ENCODE assay signal across 8 cellular contexts in genomic region chr6:72649032-72649984, GRCh38. TPM values are rescaled to one million over a fixed set of nuclear protein-coding genes. Genes with fewer than 3 reads are reported as not detected.
A peak's percentile ranks its signal among the peaks of the same experiment; 100 is the strongest.
DNase-seq lines count a peak whose midpoint lies in the region; ATAC-seq, FAIRE-seq and TF ChIP-seq lines count a peak whose summit lies in the region.

No MANE protein-coding gene starts in this region.

- no TSS peak for BruUV-seq in HepG2 (replicated peaks; lab: Mats Ljungman, UMichigan)

- H3K4me1 ChIP-seq in body of pancreas (no peaks in the 10 kb centered on the region), HepG2 (ENCODE audit: insufficient read depth, low read length) (no peaks in the 10 kb centered on the region)

- no peak overlapping the region for H3K9ac ChIP-seq in HepG2 (ENCODE audit: insufficient read depth, low read depth, low read length)

- H3K36me3 ChIP-seq in body of pancreas (replicated peaks in 1 of 2; ENCODE audit: insufficient read depth in 1 of 2, low read depth in 2 of 2) (no peaks in the 10 kb centered on the region), HepG2 (replicated peaks in 1 of 2; ENCODE audit: control insufficient read depth in 1 of 2, insufficient read depth in 2 of 2, low read length in 2 of 2) (no peaks in the 10 kb centered on the region)

- no peak for FAIRE-seq in HepG2 (lab: Jason Lieb, UNC)

- no peak for TF ChIP-seq POLR2A in body of pancreas (IDR thresholded peaks at IDR 0.05)
- no peak for TF ChIP-seq POLR2A in HepG2 (IDR thresholded peaks at IDR 0.05; ENCODE audit: insufficient read depth in 1 of 2, low read depth in 2 of 2, low read length in 2 of 2)

- POLR2A ChIA-PET in HepG2 (lab: Yijun Ruan, JAX): no interaction called here

- intact Hi-C loops in body of pancreas (cut with DNase I): no loop called here
- intact Hi-C loops in HepG2 (cut with micrococcal nuclease; ENCODE audit: unreplicated experiment): no loop called here

- H3K9me3 ChIP-seq in body of pancreas: no peaks in the 10 kb centered on the region
- H3K9me3 ChIP-seq in HepG2 (ENCODE audit: low read length): no peaks in the 10 kb centered on the region

- no peak overlapping the region for H3K27ac ChIP-seq in body of pancreas
- H3K27ac ChIP-seq in HepG2 (ENCODE audit: extremely low read length, insufficient read depth, low read length): no peak overlapping the region

- no peak for TF ChIP-seq EP300 in HepG2 (IDR thresholded peaks at IDR 0.05; ENCODE audit: low read depth in 2 of 2, low read length in 2 of 2)
- TF ChIP-seq EP300 in HepG2 (CRISPR knock-in tag; IDR thresholded peaks at IDR 0.05; ENCODE audit: borderline replicate concordance): no peak

- H3K4me3 ChIP-seq in epithelial cell of esophagus (ENCODE audit: low read length) (no peak overlapping the region), body of pancreas (no peak overlapping the region), HepG2 (replicated peaks in 1 of 3; ENCODE audit: insufficient read depth in 1 of 3, low read depth in 2 of 3, low read length in 3 of 3) (no peak overlapping the region)

- H2AFZ ChIP-seq in HepG2 (ENCODE audit: low read length): no peak overlapping the region

- TF ChIP-seq RAD21 in HepG2 (CRISPR knock-in tag; IDR thresholded peaks at IDR 0.05): no peak

- DNase-seq in GM03348 (ENCODE audit: low spot score) (peak; percentile 34), HS-5 (ENCODE audit: low read depth) (peak; percentile 75), epithelial cell of esophagus (ENCODE audit: low read depth) (peak; percentile 82), body of pancreas (no peak), HepG2 (ENCODE audit: low spot score) (no peak), NCI-H510A (lab: John Stamatoyannopoulos, UW) (no peak)
- no peak for DNase-seq in central memory CD4-positive, alpha-beta T cell

- H3K27me3 ChIP-seq in body of pancreas: no peaks in the 10 kb centered on the region
- H3K27me3 ChIP-seq in HepG2 (ENCODE audit: control insufficient read depth in 1 of 2, insufficient read depth in 2 of 2, low read length in 2 of 2): no peaks in the 10 kb centered on the region; a peak in 1 of 5 replicates

- H3K4me2 ChIP-seq in HepG2 (ENCODE audit: low read depth, low read length): no peak overlapping the region

- H3K79me2 ChIP-seq in HepG2 (ENCODE audit: insufficient read depth, low read length): no peaks in the 10 kb centered on the region

- WGBS in body of pancreas, 2 donors: 70 to 71% methylated on average over 8 of the region's 8 CpGs
- under 1% methylated on average over 7 of the region's 8 CpGs for WGBS in HepG2 (ENCODE audit: low lambda C conversion rate)

- in situ Hi-C loops in HepG2 (cut with HindIII; ENCODE audit: extremely low pct_ligation_motif_present, low pct_unique_long_range_greater_than_20kb): no loop called here

- CTCF ChIA-PET in HepG2 (lab: Yijun Ruan, JAX; ENCODE audit: low intra/inter-chr PET ratio, low total read pairs): no interaction called here

- TF ChIP-seq CTCF in epithelial cell of esophagus (IDR thresholded peaks at IDR 0.05; ENCODE audit: insufficient read depth, low read depth, low read length, missing control alignments): no peak
- no peak for TF ChIP-seq CTCF in body of pancreas (IDR thresholded peaks at IDR 0.05)
- TF ChIP-seq CTCF in HepG2 (CRISPR knock-in tag; IDR thresholded peaks at IDR 0.05): no peak

- ATAC-seq in GM21447 (IDR thresholded peaks at IDR 0.05; ENCODE audit: unreplicated experiment) (peak; percentile 62), body of pancreas (no peak), HepG2 (no peak)

- H4K20me1 ChIP-seq in HepG2 (ENCODE audit: insufficient read depth, low read length): no peaks in the 10 kb centered on the region

TF ChIP-seq in HepG2, 621 proteins besides CTCF, POLR2A, EP300 and RAD21:
- TF ChIP-seq HMGA1 (CRISPR knock-in tag; conservative IDR thresholded peaks at IDR 0.05): no peak
- no peak for TF ChIP-seq ZSCAN22 (CRISPR knock-in tag; IDR thresholded peaks at IDR 0.05)
- TF ChIP-seq JUN (CRISPR knock-in tag; IDR thresholded peaks at IDR 0.05): no peak
- no peak for TF ChIP-seq ZNF564 (CRISPR knock-in tag; IDR thresholded peaks at IDR 0.05)
- no peak for TF ChIP-seq HOXD1 (CRISPR knock-in tag; IDR thresholded peaks at IDR 0.05)
- no peak for TF ChIP-seq ZBTB49 (CRISPR knock-in tag; IDR thresholded peaks at IDR 0.05; ENCODE audit: borderline replicate concordance)
- no peak for TF ChIP-seq ZNF224 (CRISPR knock-in tag; IDR thresholded peaks at IDR 0.05)
- TF ChIP-seq GATA4 (IDR thresholded peaks at IDR 0.05; ENCODE audit: borderline replicate concordance, low read depth): no peak
- TF ChIP-seq ETS1 (CRISPR knock-in tag; IDR thresholded peaks at IDR 0.05): no peak
- TF ChIP-seq BHLHE40 (IDR thresholded peaks at IDR 0.05; ENCODE audit: low read length): no peak
- TF ChIP-seq ZNF556 (CRISPR knock-in tag; IDR thresholded peaks at IDR 0.05; ENCODE audit: borderline replicate concordance): no peak

RNA-seq across cellular contexts. Expression of gene KCNQ5, which starts 27.4 kb away (rescaled TPM):
- total RNA-seq in body of pancreas (1 to 10 TPM; 1.0 to 1.6 TPM), HepG2 (2016; rRNA removed; fragmentation: Illumina TruSeq; extraction: Trizol) (not detected in 2 replicates)
- total RNA-seq in HepG2 (2016; cell fraction: cytosol; rRNA removed; fragmentation: Illumina TruSeq; extraction: Trizol; ENCODE audit: low read depth): not detected in 2 replicates
- not detected in 2 replicates for total RNA-seq in HepG2 (2016; cell fraction: insoluble cytoplasmic fraction; rRNA removed; fragmentation: Illumina TruSeq; extraction: Trizol)
- total RNA-seq in HepG2 (2016; cell fraction: membrane; rRNA removed; fragmentation: Illumina TruSeq; extraction: Trizol): not detected in 2 replicates
- not detected in 2 replicates for total RNA-seq in HepG2 (2016; cell fraction: nucleus; rRNA removed; fragmentation: Illumina TruSeq; extraction: Trizol)
- polyA plus RNA-seq in HepG2 (2011; rRNA removed): 0.04 TPM in 1 of 2 replicates, not detected in the other
- 0.05 TPM in 1 of 2 replicates, not detected in the other for polyA plus RNA-seq in HepG2 (2011; cell fraction: cytosol; rRNA removed)
- 0.05 TPM in 1 of 2 replicates, not detected in the other for polyA plus RNA-seq in HepG2 (2011; cell fraction: nucleus; rRNA removed)
- polyA plus RNA-seq in HepG2 (2012): not detected in 2 replicates
- not detected in 2 replicates for polyA plus RNA-seq in HepG2 (2016; cell fraction: cytosol; fragmentation: Illumina TruSeq; extraction: Trizol; ENCODE audit: low read depth)
- 0.11 TPM in 1 of 2 replicates, not detected in the other for polyA plus RNA-seq in HepG2 (2016; cell fraction: insoluble cytoplasmic fraction; fragmentation: Illumina TruSeq; extraction: Trizol; ENCODE audit: low read depth)
- polyA plus RNA-seq in HepG2 (2016; cell fraction: membrane; fragmentation: Illumina TruSeq; extraction: Trizol; ENCODE audit: low read depth): not detected in 2 replicates
- 0.12 and 0.40 TPM in 2 replicates for polyA plus RNA-seq in HepG2 (2016; cell fraction: nucleus; fragmentation: Illumina TruSeq; extraction: Trizol; ENCODE audit: insufficient read depth, low read depth)
- polyA minus RNA-seq in HepG2 (2011; rRNA and poly(A)+ RNA removed; ENCODE audit: low replicate concordance): not detected in 2 replicates
- not detected in 2 replicates for polyA minus RNA-seq in HepG2 (2011; cell fraction: cytosol; rRNA and poly(A)+ RNA removed)
- polyA minus RNA-seq in HepG2 (2011; cell fraction: nucleus; rRNA and poly(A)+ RNA removed): not detected in 2 replicates

Comparison
In these comparisons a context has a peak if more than half of its experiments do, and no peak if none do; other contexts are left out.
1. DNase-seq: peak in GM03348 (single experiment), HS-5 (single experiment) and epithelial cell of esophagus (single experiment); none in body of pancreas (0 of 4), HepG2 (single experiment), central memory CD4-positive, alpha-beta T cell (single experiment) and NCI-H510A (single experiment).